In the genomic region with DNA sequence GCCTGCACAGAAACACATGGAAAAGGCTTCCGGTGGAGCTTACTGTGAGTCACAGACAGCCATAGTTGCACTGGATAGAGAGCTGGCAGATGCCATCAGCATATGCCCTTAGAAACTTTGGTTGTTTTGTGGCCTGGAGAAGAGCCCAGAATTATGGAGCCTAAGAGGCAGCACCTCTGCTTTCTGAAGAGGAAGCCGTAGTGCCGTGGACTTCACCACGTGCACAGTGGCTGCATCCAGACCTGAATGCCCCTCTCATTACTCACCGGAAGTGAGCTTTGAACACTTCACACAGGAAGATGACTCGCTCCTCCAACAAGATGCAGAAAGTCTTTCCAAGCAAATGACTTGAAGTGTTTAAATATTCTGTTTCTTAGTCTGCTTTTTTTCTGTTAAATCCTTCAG, we compare ENCODE assay signal across 8 cellular contexts. TPM values are rescaled to one million over a fixed set of nuclear protein-coding genes. Genes with fewer than 3 reads are reported as not detected.
A peak's percentile ranks its signal among the peaks of the same experiment; 100 is the strongest.
DNase-seq lines count a peak whose midpoint lies in the region; ATAC-seq and TF ChIP-seq lines count a peak whose summit lies in the region.

No MANE protein-coding gene starts in this region.

- H3K4me1 Mint-ChIP-seq in activated CD4-positive, alpha-beta T cell treated with anti-CD3 and anti-CD28 coated beads for 36 hours, result peaks cover 36% of the 10 kb centered on the region
- peaks cover 30% of the 10 kb centered on the region for H3K4me1 Mint-ChIP-seq in mesothelial cell of epicardium

- H3K36me3 ChIP-seq in muscle layer of duodenum (ENCODE audit: control insufficient read depth in 1 of 2, insufficient read depth in 2 of 2, low read length in 2 of 2), result no peaks in the 10 kb centered on the region

- no peaks in the 10 kb centered on the region for H3K9me3 ChIP-seq in AG04450 (ENCODE audit: control insufficient read depth, insufficient read depth, low read length)
- H3K9me3 ChIP-seq in muscle layer of duodenum (ENCODE audit: control insufficient read depth in 1 of 2, low read length in 2 of 2), result no peaks in the 10 kb centered on the region

- intact Hi-C loops in activated CD4-positive, alpha-beta T cell treated with anti-CD3 and anti-CD28 coated beads for 36 hours (cut with DNase I, micrococcal nuclease), result loop anchor here (1.0 to 10.0 kb wide), 5 partner anchors 26 to 539 kb away; a partner anchor contains a TSS
- intact Hi-C loops in dorsolateral prefrontal cortex (cut with DNase I), result no loop called here

- POLR2A ChIA-PET in AG04450 (lab: Yijun Ruan, JAX), result interaction anchor here (0.6 to 1.9 kb wide), 9 partner anchors 8 to 982 kb away, joined by 3 to 9 read pairs (median 6); a partner anchor contains a TSS
- POLR2A ChIA-PET in activated CD4-positive, alpha-beta T cell treated with anti-CD3 and anti-CD28 coated beads for 36 hours (lab: Charles Lee), result interaction anchor here (0.7 to 1.5 kb wide), 4 partner anchors 26 to 31 kb away, joined by 3 to 15 read pairs (median 3); a partner anchor contains a TSS

- no peaks in the 10 kb centered on the region for H3K27me3 Mint-ChIP-seq in activated CD4-positive, alpha-beta T cell treated with anti-CD3 and anti-CD28 coated beads for 36 hours
- no peaks in the 10 kb centered on the region for H3K27me3 Mint-ChIP-seq in mesothelial cell of epicardium (ENCODE audit: low read depth)

- H3K9me3 Mint-ChIP-seq in activated CD4-positive, alpha-beta T cell treated with anti-CD3 and anti-CD28 coated beads for 36 hours (ENCODE audit: low read depth), result peaks cover 2% of the 10 kb centered on the region
- H3K9me3 Mint-ChIP-seq in mesothelial cell of epicardium, result no peaks in the 10 kb centered on the region

- H3K4me3 ChIP-seq in AG04450 (ENCODE audit: low read depth, low read length), result peak overlapping the region; percentile 8; the same call in 1 of the 2 replicates
- no peak overlapping the region for H3K4me3 ChIP-seq in dorsolateral prefrontal cortex
- peak overlapping the region in 1 of 2 donors; percentile 5 for H3K4me3 ChIP-seq in muscle layer of duodenum (ENCODE audit: low read depth in 1 of 2, low read length in 2 of 2)

- peaks cover 0 to 7% of the 10 kb centered on the region in 2 donors for H3K4me1 ChIP-seq in muscle layer of duodenum (ENCODE audit: control insufficient read depth in 1 of 2, insufficient read depth in 2 of 2, low read length in 2 of 2)

- TF ChIP-seq CTCF in AG04450 (IDR thresholded peaks at IDR 0.05; ENCODE audit: low read depth, low read length), result no peak
- no peak for TF ChIP-seq CTCF in dorsolateral prefrontal cortex (IDR thresholded peaks at IDR 0.05 in 54 of 56, conservative IDR thresholded peaks at IDR 0.05 in 2 of 56; ENCODE audit: low read depth in 1 of 56, partially characterized antibody in 56 of 56)
- TF ChIP-seq CTCF in mesothelial cell of epicardium (IDR thresholded peaks at IDR 0.05; ENCODE audit: unreplicated experiment), result no peak

- H3K27ac Mint-ChIP-seq in activated CD4-positive, alpha-beta T cell treated with anti-CD3 and anti-CD28 coated beads for 36 hours, result peak overlapping the region; percentile 84
- no peak overlapping the region for H3K27ac Mint-ChIP-seq in mesothelial cell of epicardium

- H3K27ac ChIP-seq in AG04450 (ENCODE audit: low read depth, low read length) (peak overlapping the region; percentile 91), dorsolateral prefrontal cortex (peak overlapping the region in 26 of 59 donors; percentile 1 to 71 (median 32)), muscle layer of duodenum (ENCODE audit: low read length) (peak overlapping the region; percentile 65)

- H3K4me3 Mint-ChIP-seq in activated CD4-positive, alpha-beta T cell treated with anti-CD3 and anti-CD28 coated beads for 36 hours, result peak overlapping the region; percentile 30
- no peak overlapping the region for H3K4me3 Mint-ChIP-seq in mesothelial cell of epicardium

- peaks cover 11% of the 10 kb centered on the region for H3K36me3 Mint-ChIP-seq in activated CD4-positive, alpha-beta T cell treated with anti-CD3 and anti-CD28 coated beads for 36 hours (ENCODE audit: low read depth)
- H3K36me3 Mint-ChIP-seq in mesothelial cell of epicardium, result no peaks in the 10 kb centered on the region

- DNase-seq in AG04450 (ENCODE audit: low read depth, low spot score) (peak; percentile 99), LHCN-M2 (ENCODE audit: low read depth) (peak; percentile 100), dorsolateral prefrontal cortex (peak in 7 of 10 donors; percentile 29 to 66 (median 55)), mesothelial cell of epicardium (ENCODE audit: low spot score in 2 of 2, unreplicated experiment in 2 of 2) (no peak)
- DNase-seq in activated CD4-positive, alpha-beta T cell treated with anti-CD3 and anti-CD28 coated beads for 36 hours, result peak; percentile 82
- DNase-seq in stimulated activated naive CD4-positive, alpha-beta T cell treated with Interleukin-2 at 50 U/mL for 16 hours (lab: John Stamatoyannopoulos, UW), result peak; percentile 41

- CTCF ChIA-PET in AG04450 (lab: Charles Lee), result interaction anchor here (0.9 to 1.0 kb wide), 2 partner anchors 9 to 15 kb away, joined by 3 to 4 read pairs; no protein-coding TSS in a partner anchor
- CTCF ChIA-PET in activated CD4-positive, alpha-beta T cell treated with anti-CD3 and anti-CD28 coated beads for 36 hours (lab: Charles Lee), result interaction anchor here (1.0 to 1.3 kb wide), 5 partner anchors 13 to 640 kb away, joined by 3 to 6 read pairs (median 4); no protein-coding TSS in a partner anchor

- ATAC-seq in GM19043 (IDR thresholded peaks at IDR 0.05; ENCODE audit: low read depth, unreplicated experiment), result peak; percentile 64
- peak; percentile 96 for ATAC-seq in activated CD4-positive, alpha-beta T cell treated with anti-CD3 and anti-CD28 coated beads for 36 hours

- H3K27me3 ChIP-seq in AG04450 (ENCODE audit: control insufficient read depth, insufficient read depth, low read length), result no peaks in the 10 kb centered on the region
- H3K27me3 ChIP-seq in dorsolateral prefrontal cortex, result no peaks in the 10 kb centered on the region
- no peaks in the 10 kb centered on the region for H3K27me3 ChIP-seq in muscle layer of duodenum (ENCODE audit: low read depth, low read length)

RNA-seq across cellular contexts. Expression of a gene that starts 28.4 kb away (rescaled TPM):
- 48.7 and 56.5 TPM in 2 replicates for polyA plus RNA-seq in AG04450 (2011; rRNA removed)
- polyA minus RNA-seq in AG04450 (2011; rRNA and poly(A)+ RNA removed), result 95.6 and 108 TPM in 2 replicates
- total RNA-seq in LHCN-M2 (2014; rRNA removed) (63.7 and 79.8 TPM in 2 replicates), dorsolateral prefrontal cortex (100 to 1,000 TPM in 18 of 120 experiments, 10 to 100 TPM in 102; 41.3 to 211 (median 70.6) TPM), mesothelial cell of epicardium (242 to 245 TPM (median 245 TPM) in 3 replicates)
- 38.9 TPM for polyA plus RNA-seq in LHCN-M2 (2012)
- total RNA-seq in activated CD4-positive, alpha-beta T cell treated with anti-CD3 and anti-CD28 coated beads for 36 hours, result 10 to 100 TPM; 24.2 to 25.5 TPM

RNA-seq across cellular contexts. Expression of a gene that starts 55.6 kb away (rescaled TPM):
- 19.9 and 27.3 TPM in 2 replicates for polyA plus RNA-seq in AG04450 (2011; rRNA removed)
- 26.1 and 51.0 TPM in 2 replicates for polyA minus RNA-seq in AG04450 (2011; rRNA and poly(A)+ RNA removed)
- 16.6 and 41.4 TPM in 2 replicates for total RNA-seq in LHCN-M2 (2014; rRNA removed)
- polyA plus RNA-seq in LHCN-M2 (2012), result 3.1 TPM
- total RNA-seq in activated CD4-positive, alpha-beta T cell treated with anti-CD3 and anti-CD28 coated beads for 36 hours, result 10 to 100 TPM; 31.8 to 33.2 TPM
- 10 to 100 TPM; 37.7 to 86.1 (median 60.1) TPM for total RNA-seq in dorsolateral prefrontal cortex
- 66.5 to 74.2 TPM (median 69.5 TPM) in 3 replicates for total RNA-seq in mesothelial cell of epicardium

Comparison
In these comparisons a context has a peak if more than half of its experiments do, and no peak if none do; other contexts are left out.
1. DNase-seq: peak in AG04450 (single experiment), LHCN-M2 (single experiment), activated CD4-positive, alpha-beta T cell treated with anti-CD3 and anti-CD28 coated beads for 36 hours (single experiment), dorsolateral prefrontal cortex (7 of 10) and stimulated activated naive CD4-positive, alpha-beta T cell treated with Interleukin-2 at 50 U/mL for 16 hours (single experiment); none in mesothelial cell of epicardium (0 of 2).
2. intact Hi-C loops: an anchor here in activated CD4-positive, alpha-beta T cell treated with anti-CD3 and anti-CD28 coated beads for 36 hours (1.0 to 10.0 kb wide); none called in dorsolateral prefrontal cortex.